In genomic region chr4:88008624-88009235, GRCh38 we compare ENCODE assay signal across 1 cellular context.
TF ChIP-seq lines count a peak whose summit lies in the region.

No MANE protein-coding gene starts in this region.

TF ChIP-seq in GM23338, 12 proteins besides CTCF, POLR2A, EP300 and RAD21 (continued from another document):
- no peak for TF ChIP-seq ZNF462 (CRISPR knock-in tag; IDR thresholded peaks at IDR 0.05)
- no peak for TF ChIP-seq NANOG (IDR thresholded peaks at IDR 0.05; ENCODE audit: borderline replicate concordance)
- no peak for TF ChIP-seq ZNF114 (CRISPR knock-in tag; IDR thresholded peaks at IDR 0.05)
- no peak for TF ChIP-seq STAT1 (IDR thresholded peaks at IDR 0.05; ENCODE audit: unreplicated experiment)
- TF ChIP-seq EZH2 (IDR thresholded peaks at IDR 0.05; ENCODE audit: low read depth, unreplicated experiment): no peak
- TF ChIP-seq ZNF331 (CRISPR knock-in tag; IDR thresholded peaks at IDR 0.05; ENCODE audit: low read depth): no peak
